ENCODE assay signal across 18 cellular contexts in the genomic region with DNA sequence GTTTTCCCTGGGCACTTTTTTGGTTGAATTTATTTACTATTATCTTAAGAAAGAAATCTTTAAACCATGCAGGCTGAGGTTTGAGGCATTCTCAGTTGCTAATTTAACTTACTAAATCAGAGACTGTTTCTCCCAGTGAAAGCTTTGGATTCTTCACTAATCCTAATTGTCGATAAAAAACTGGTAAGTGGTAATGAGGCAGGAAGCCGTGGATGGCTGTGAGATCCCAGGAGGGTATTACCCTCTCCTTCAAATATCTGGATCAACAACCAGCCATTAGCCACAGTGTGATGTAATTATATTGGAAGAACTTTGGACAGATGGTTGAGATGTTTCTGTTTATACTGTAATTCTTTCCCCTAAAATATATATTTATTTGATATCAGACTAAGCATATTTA.
"Had no signal": no experiment of that assay in that cellular context is flagged by ENCODE, and none has a peak within 500 bp of the region (broad histone marks: within the 10 kb centered on the region; RNA-seq: fewer than 3 reads in every experiment).

No MANE protein-coding gene starts in this region.

- H3K4me3 ChIP-seq: ascending aorta, heart left ventricle, pancreas, testis, upper lobe of right lung had no signal

- H3K4me1 ChIP-seq: ascending aorta, pancreas, testis, upper lobe of right lung had no signal

- H3K27me3 ChIP-seq: ascending aorta, heart left ventricle, pancreas, testis, upper lobe of right lung had no signal

- H3K9me3 ChIP-seq: ascending aorta, heart left ventricle, pancreas, testis, upper lobe of right lung had no signal

- DNase-seq: activated CD4-positive, alpha-beta memory T cell treated with anti-CD3 and anti-CD28 coated beads, Interleukin-2, amount 10 ng/mL, durations not matched to agents 7 days and 5 days; activated CD8-positive, alpha-beta memory T cell treated with anti-CD3 and anti-CD28 coated beads, Interleukin-2, amount 50 U/mL, for 4 hours; activated naive CD4-positive, alpha-beta T cell treated with Interleukin-2 at 50 U/mL for 16 hours; activated naive CD8-positive, alpha-beta T cell treated with anti-CD3 and anti-CD28 coated beads, Interleukin-2, amount 50 U/mL, for 24 hours; foreskin melanocyte; heart left ventricle; kidney; left ventricle myocardium superior; mesenchymal stem cell; pancreas; stimulated activated CD4-positive, alpha-beta T cell treated with anti-CD3 and anti-CD28 coated beads, Interleukin-4, amount 100 ng/mL, for 24 hours; stimulated activated naive CD8-positive, alpha-beta T cell treated with anti-CD3 and anti-CD28 coated beads, Interleukin-15, amount 100 ng/mL, for 72 hours; testis; upper lobe of right lung had no signal

- ATAC-seq: activated naive CD8-positive, alpha-beta T cell treated with anti-CD3 and anti-CD28 coated beads, Interleukin-2, amount 50 U/mL, for 24 hours; esophagus mucosa; heart left ventricle; left ventricle myocardium superior; pancreas; stimulated activated naive CD8-positive, alpha-beta T cell treated with anti-CD3 and anti-CD28 coated beads, Interleukin-15, amount 100 ng/mL, for 72 hours; upper lobe of right lung had no signal

- H3K27ac ChIP-seq: ascending aorta, heart left ventricle, pancreas, testis, upper lobe of right lung had no signal

- H3K9me3 Mint-ChIP-seq: activated CD4-positive, alpha-beta memory T cell treated with anti-CD3 and anti-CD28 coated beads, Interleukin-2, amount 10 ng/mL, durations not matched to agents 7 days and 5 days; activated naive CD8-positive, alpha-beta T cell treated with anti-CD3 and anti-CD28 coated beads, Interleukin-2, amount 50 U/mL, for 24 hours; activated T-helper 1 cell treated with anti-CD3 and anti-CD28 coated beads, Interleukin-12 subunit alpha, Interleukin-12 subunit beta, Interleukin-2, Interleukin-4 antibody, amounts not matched to agents 30 ng/mL and 10 ng/mL and 1 ng/mL, durations not matched to agents 14 hours and 24 hours and 36 hours; neural crest cell; stimulated activated naive CD8-positive, alpha-beta T cell treated with anti-CD3 and anti-CD28 coated beads, Interleukin-15, amount 100 ng/mL, for 72 hours had no signal

- H3K4me1 Mint-ChIP-seq: activated CD4-positive, alpha-beta memory T cell treated with anti-CD3 and anti-CD28 coated beads, Interleukin-2, amount 10 ng/mL, durations not matched to agents 7 days and 5 days; stimulated activated naive CD8-positive, alpha-beta T cell treated with anti-CD3 and anti-CD28 coated beads, Interleukin-15, amount 100 ng/mL, for 72 hours had no signal

- H3K36me3 ChIP-seq: ascending aorta, heart left ventricle, pancreas, upper lobe of right lung had no signal

- H3K4me3 Mint-ChIP-seq: activated CD4-positive, alpha-beta memory T cell treated with anti-CD3 and anti-CD28 coated beads, Interleukin-2, amount 10 ng/mL, durations not matched to agents 7 days and 5 days; activated naive CD8-positive, alpha-beta T cell treated with anti-CD3 and anti-CD28 coated beads, Interleukin-2, amount 50 U/mL, for 24 hours; activated T-helper 1 cell treated with anti-CD3 and anti-CD28 coated beads, Interleukin-12 subunit alpha, Interleukin-12 subunit beta, Interleukin-2, Interleukin-4 antibody, amounts not matched to agents 30 ng/mL and 10 ng/mL and 1 ng/mL, durations not matched to agents 14 hours and 24 hours and 36 hours; neural crest cell; stimulated activated naive CD8-positive, alpha-beta T cell treated with anti-CD3 and anti-CD28 coated beads, Interleukin-15, amount 100 ng/mL, for 72 hours had no signal

- H3K27ac Mint-ChIP-seq: activated CD4-positive, alpha-beta memory T cell treated with anti-CD3 and anti-CD28 coated beads, Interleukin-2, amount 10 ng/mL, durations not matched to agents 7 days and 5 days; activated naive CD8-positive, alpha-beta T cell treated with anti-CD3 and anti-CD28 coated beads, Interleukin-2, amount 50 U/mL, for 24 hours; activated T-helper 1 cell treated with anti-CD3 and anti-CD28 coated beads, Interleukin-12 subunit alpha, Interleukin-12 subunit beta, Interleukin-2, Interleukin-4 antibody, amounts not matched to agents 30 ng/mL and 10 ng/mL and 1 ng/mL, durations not matched to agents 14 hours and 24 hours and 36 hours had no signal
